In genomic region chr20:53803492-53804155, GRCh38 we compare ENCODE assay signal across 17 cellular contexts.
"Had no signal": no experiment of that assay in that cellular context is flagged by ENCODE, and none has a peak within 500 bp of the region (broad histone marks: within the 10 kb centered on the region; RNA-seq: fewer than 3 reads in every experiment).

No MANE protein-coding gene starts in this region.

- H3K9me3 ChIP-seq: heart left ventricle, ovary, right atrium auricular region, sigmoid colon, suprapubic skin, thyroid gland, uterus had no signal

- H3K4me1 ChIP-seq: heart left ventricle, right atrium auricular region, thyroid gland, uterus had no signal

- FAIRE-seq: endometrium, frontal cortex had no signal

- ATAC-seq: esophagus mucosa, heart left ventricle, natural killer cell had no signal

- H3K4me3 ChIP-seq: heart left ventricle, ovary, right atrium auricular region, sigmoid colon, skin epidermis, suprapubic skin, thyroid gland, uterus had no signal

- H3K36me3 ChIP-seq: heart left ventricle, ovary, right atrium auricular region, sigmoid colon, suprapubic skin, thyroid gland, uterus had no signal

- DNase-seq: effector memory CD4-positive, alpha-beta T cell; heart left ventricle; hippocampal formation; mammary epithelial cell; natural killer cell; ovary; sigmoid colon; stimulated activated CD4-positive, alpha-beta T cell treated with anti-CD3 and anti-CD28 coated beads, Interleukin-2, amount 100 ng/mL, for 24 hours; stimulated activated naive CD4-positive, alpha-beta T cell treated with Interleukin-2 at 50 U/mL for 16 hours; uterus had no signal

- H3K27me3 ChIP-seq: heart left ventricle, ovary, right atrium auricular region, sigmoid colon, suprapubic skin, thyroid gland, uterus had no signal

- H3K27ac ChIP-seq: heart left ventricle, ovary, right atrium auricular region, sigmoid colon, skin epidermis, suprapubic skin, uterus had no signal
